ENCODE assay signal across 30 cellular contexts in the genomic region with DNA sequence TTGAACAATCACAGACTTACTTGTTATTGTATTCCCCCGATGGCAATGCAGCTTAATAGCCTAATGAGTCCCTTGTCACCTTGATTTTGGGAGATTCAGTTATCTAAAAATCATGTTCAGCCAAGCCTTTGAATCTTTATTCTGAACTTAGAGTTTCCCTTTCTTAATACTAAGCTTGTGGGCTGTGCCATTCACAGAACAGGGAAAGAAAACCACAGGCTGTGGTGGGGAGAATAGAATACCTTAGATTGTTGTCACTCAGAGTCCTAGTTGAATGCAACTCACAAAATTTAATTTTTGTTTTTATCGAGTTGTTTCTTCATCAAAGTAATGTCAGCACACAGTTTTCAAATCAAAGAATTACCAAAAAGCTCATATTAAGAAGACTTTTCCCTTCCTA. TPM values are rescaled to one million over a fixed set of nuclear protein-coding genes. Genes with fewer than 3 reads are reported as not detected.
A peak's percentile ranks its signal among the peaks of the same experiment; 100 is the strongest.
DNase-seq lines count a peak whose midpoint lies in the region; ATAC-seq, FAIRE-seq and TF ChIP-seq lines count a peak whose summit lies in the region.
"Had no signal": no experiment of that assay in that cellular context is flagged by ENCODE, and none has a peak within 500 bp of the region (broad histone marks: within the 10 kb centered on the region; RNA-seq: fewer than 3 reads in every experiment).

No MANE protein-coding gene starts in this region.

- no peak overlapping the region for H3K4me3 Mint-ChIP-seq in neural progenitor cell
- H3K4me3 Mint-ChIP-seq: CD4-positive, alpha-beta T cell had no signal

- H2AFZ ChIP-seq in MM.1S (ENCODE audit: low read length) (no peak overlapping the region), neural progenitor cell (replicated peaks) (peak overlapping the region; percentile 47)

- DNase-seq in MM.1S (peak; percentile 8), astrocyte of the hippocampus (ENCODE audit: low read depth, low spot score) (peak; percentile 75), neural progenitor cell (ENCODE audit: low spot score) (no peak), pancreas (no peak), SK-N-DZ (ENCODE audit: low spot score) (no peak), NCI-H510A (lab: John Stamatoyannopoulos, UW) (no peak), Right ventricle myocardium inferior (ENCODE audit: missing footprints) (no peak)
- DNase-seq: 8988T; ACHN; CD4-positive, alpha-beta T cell; GF-D8; HCEC 1CT; KG1; NCI-H1092 treated with DMSO at 0.1 percent for 48 hours; NCI-H1436; NCI-H187; NCI-H2171 treated with DMSO at 0.1 percent for 48 hours; NCI-H345; NCI-H524; NCI-H748 treated with DMSO at 0.1 percent for 48 hours; PC-3; Right ventricle myocardium superior had no signal

- no peaks in the 10 kb centered on the region for H3K27me3 Mint-ChIP-seq in neural progenitor cell (ENCODE audit: insufficient read depth, low read depth)

- H3K9ac ChIP-seq in BLaER1: no peak overlapping the region
- H3K9ac ChIP-seq in MM.1S (ENCODE audit: low read length): no peak overlapping the region
- no peak overlapping the region for H3K9ac ChIP-seq in neural progenitor cell
- H3K9ac ChIP-seq: BLaER1 treated with 17β-estradiol and CSF1 and Interleukin-3, amounts not matched to agents 10 nM and 100 nM had no signal

- 55 to 74% methylated on average over 2 of the region's 2 CpGs for WGBS in pancreas, 2 donors

- H3K27ac Mint-ChIP-seq in neural progenitor cell: no peak overlapping the region
- H3K27ac Mint-ChIP-seq: CD4-positive, alpha-beta T cell had no signal

- intact Hi-C loops in pancreas (cut with DNase I): no loop called here
- intact Hi-C loops in Right ventricle myocardium inferior (cut with DNase I): no loop called here

- H3K4me1 ChIP-seq in BLaER1: peaks cover 24% of the 10 kb centered on the region
- H3K4me1 ChIP-seq in MM.1S (ENCODE audit: low read length): peaks cover 6% of the 10 kb centered on the region; the same call in 1 of the 2 replicates
- H3K4me1 ChIP-seq in neural progenitor cell: peaks cover 7% of the 10 kb centered on the region
- no peaks in the 10 kb centered on the region for H3K4me1 ChIP-seq in pancreas

- H3K27me3 ChIP-seq in BLaER1 (no peaks in the 10 kb centered on the region), MM.1S (replicated peaks; ENCODE audit: insufficient read depth, low read length) (no peaks in the 10 kb centered on the region), neural progenitor cell (no peaks in the 10 kb centered on the region), pancreas (no peaks in the 10 kb centered on the region)
- H3K27me3 ChIP-seq: BLaER1 treated with 17β-estradiol and CSF1 and Interleukin-3, amounts not matched to agents 10 nM and 100 nM; SJSA1 had no signal

- H3K36me3 Mint-ChIP-seq in neural progenitor cell: peaks cover 3% of the 10 kb centered on the region

- ATAC-seq in pancreas: no peak
- ATAC-seq in Right ventricle myocardium inferior: no peak
- ATAC-seq: PC-3 had no signal

- H4K20me1 ChIP-seq in BLaER1 (no peaks in the 10 kb centered on the region), MM.1S (ENCODE audit: insufficient read depth, low read length) (no peaks in the 10 kb centered on the region), neural progenitor cell (ENCODE audit: low read depth) (no peaks in the 10 kb centered on the region)
- H4K20me1 ChIP-seq: BLaER1 treated with 17β-estradiol and CSF1 and Interleukin-3, amounts not matched to agents 10 nM and 100 nM had no signal

- no peak for FAIRE-seq in pancreas (lab: Jason Lieb, UNC)
- FAIRE-seq: D721Med, GM12892, H1, HTR-8/SVneo had no signal

- peaks cover 12% of the 10 kb centered on the region for H3K9me3 Mint-ChIP-seq in neural progenitor cell
- H3K9me3 Mint-ChIP-seq: CD4-positive, alpha-beta T cell had no signal

- H3K4me2 ChIP-seq in BLaER1 (0 out of 2 replicates have a peak overlapping the region, but pooled peaks have one; percentile 10), MM.1S (ENCODE audit: low read depth, low read length) (no peak overlapping the region), neural progenitor cell (no peak overlapping the region)

- H3K9me2 ChIP-seq in MM.1S (replicated peaks; ENCODE audit: insufficient read depth, low read length): no peaks in the 10 kb centered on the region

- no peak overlapping the region for H3K4me3 ChIP-seq in BLaER1
- no peak overlapping the region for H3K4me3 ChIP-seq in MM.1S (ENCODE audit: low read length)
- H3K4me3 ChIP-seq in neural progenitor cell: no peak overlapping the region
- no peak overlapping the region for H3K4me3 ChIP-seq in pancreas
- H3K4me3 ChIP-seq: BLaER1 treated with 17β-estradiol and CSF1 and Interleukin-3, amounts not matched to agents 10 nM and 100 nM; SJSA1 had no signal

- H3K79me2 ChIP-seq in MM.1S (ENCODE audit: low read length) (no peaks in the 10 kb centered on the region), neural progenitor cell (ENCODE audit: low read depth) (no peaks in the 10 kb centered on the region)

- peaks cover 8% of the 10 kb centered on the region for H3K4me1 Mint-ChIP-seq in neural progenitor cell

- H3F3A ChIP-seq in MM.1S (ENCODE audit: insufficient read depth, low read length) (no peaks in the 10 kb centered on the region; the same call in 1 of the 2 replicates), neural progenitor cell (ENCODE audit: low read depth) (no peaks in the 10 kb centered on the region)

- TF ChIP-seq CTCF in MM.1S (IDR thresholded peaks at IDR 0.05; ENCODE audit: low read length) (no peak), neural progenitor cell (IDR thresholded peaks at IDR 0.05) (no peak), pancreas (IDR thresholded peaks at IDR 0.05) (no peak)

- H3K27ac ChIP-seq in BLaER1 (no peak overlapping the region), MM.1S (ENCODE audit: low read length) (no peak overlapping the region), neural progenitor cell (no peak overlapping the region), pancreas (no peak overlapping the region)
- H3K27ac ChIP-seq: BLaER1 treated with 17β-estradiol and CSF1 and Interleukin-3, amounts not matched to agents 10 nM and 100 nM; SJSA1 had no signal

- H3K36me3 ChIP-seq in BLaER1: no peaks in the 10 kb centered on the region
- H3K36me3 ChIP-seq in MM.1S (replicated peaks; ENCODE audit: insufficient read depth, low read length): no peaks in the 10 kb centered on the region
- no peaks in the 10 kb centered on the region for H3K36me3 ChIP-seq in neural progenitor cell
- H3K36me3 ChIP-seq in pancreas: no peaks in the 10 kb centered on the region
- H3K36me3 ChIP-seq: BLaER1 treated with 17β-estradiol and CSF1 and Interleukin-3, amounts not matched to agents 10 nM and 100 nM; SJSA1 had no signal

- peaks cover 9% of the 10 kb centered on the region; the same call in 1 of the 2 replicates for H3K9me3 ChIP-seq in BLaER1
- no peaks in the 10 kb centered on the region for H3K9me3 ChIP-seq in MM.1S (replicated peaks; ENCODE audit: insufficient read depth, low read length)
- no peaks in the 10 kb centered on the region for H3K9me3 ChIP-seq in neural progenitor cell (ENCODE audit: low read depth)
- no peaks in the 10 kb centered on the region for H3K9me3 ChIP-seq in pancreas
- H3K9me3 ChIP-seq: SJSA1 had no signal

RNA-seq across cellular contexts. Expression of a gene that starts 37.4 kb away (rescaled TPM):
- total RNA-seq in neural progenitor cell (ENCODE audit: low replicate concordance) (not detected in 2 replicates), pancreas (not detected), Right ventricle myocardium inferior (not detected)
- not detected for polyA plus RNA-seq in pancreas
- polyA plus RNA-seq in SK-N-DZ (2014; cell fraction: cytosol; rRNA removed): not detected in 2 replicates
- polyA plus RNA-seq in SK-N-DZ (2014; cell fraction: nucleus; rRNA removed): not detected in 2 replicates
- total RNA-seq: CD4-positive, alpha-beta T cell; Daoy; H1; Right ventricle myocardium superior; SJSA1 had no signal
- polyA plus RNA-seq: H1 had no signal

Comparison
In these comparisons a context has a peak if more than half of its experiments do, and no peak if none do; other contexts are left out.
1. DNase-seq: peak in MM.1S (single experiment) and astrocyte of the hippocampus (single experiment); none in neural progenitor cell (single experiment), pancreas (0 of 6), SK-N-DZ (single experiment), NCI-H510A (single experiment) and Right ventricle myocardium inferior (single experiment).